In the genomic region with DNA sequence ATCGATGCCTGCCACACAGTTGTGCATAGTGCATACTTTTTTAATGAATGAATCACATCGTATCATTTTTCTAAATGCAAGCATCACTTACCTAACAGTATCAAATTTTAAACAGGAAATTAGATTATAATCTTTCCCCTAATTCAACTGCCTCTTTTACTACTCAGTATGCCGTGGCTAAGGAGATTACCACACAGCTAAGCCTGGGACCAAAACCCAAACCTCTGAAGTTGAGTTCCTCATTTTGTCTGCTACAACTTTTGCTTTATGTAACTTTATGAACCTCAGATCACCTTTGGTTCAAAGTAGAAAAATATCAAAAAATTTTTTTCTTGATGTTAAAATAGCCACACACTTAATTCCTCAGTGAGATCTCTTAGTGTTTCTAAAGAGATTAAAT, we compare ENCODE assay signal across 20 cellular contexts. TPM values are rescaled to one million over a fixed set of nuclear protein-coding genes. Genes with fewer than 3 reads are reported as not detected.
DNase-seq lines count a peak whose midpoint lies in the region; ATAC-seq, FAIRE-seq and TF ChIP-seq lines count a peak whose summit lies in the region.
"Had no signal": no experiment of that assay in that cellular context is flagged by ENCODE, and none has a peak within 500 bp of the region (broad histone marks: within the 10 kb centered on the region; RNA-seq: fewer than 3 reads in every experiment).

No MANE protein-coding gene starts in this region.

- TF ChIP-seq RAD21 in GM12878 (IDR thresholded peaks at IDR 0.05; ENCODE audit: insufficient read depth, low read depth, low read length) = no peak

- CTCF ChIA-PET in PC-3 (lab: Charles Lee) = no interaction called here
- CTCF ChIA-PET in GM12878 (lab: Yijun Ruan, JAX) = no interaction called here

- H3K4me3 ChIP-seq in PC-3 (ENCODE audit: low read length) = no peak overlapping the region
- no peak overlapping the region for H3K4me3 ChIP-seq in GM12878
- H3K4me3 ChIP-seq: pancreas had no signal

- no peaks in the 10 kb centered on the region for H3K27me3 ChIP-seq in PC-3 (ENCODE audit: low read length)
- H3K27me3 ChIP-seq in GM12878 (replicated peaks in 1 of 2; ENCODE audit: control insufficient read depth in 2 of 2, insufficient read depth in 2 of 2, low read length in 1 of 2) = no peaks in the 10 kb centered on the region
- H3K27me3 ChIP-seq: pancreas had no signal

- POLR2A ChIA-PET in PC-3 (lab: Charles Lee; ENCODE audit: unreplicated experiment) (no interaction called here), GM12878 (lab: Charles Lee) (no interaction called here)

- H3K79me2 ChIP-seq in PC-3 (ENCODE audit: low read length) (no peaks in the 10 kb centered on the region), GM12878 (ENCODE audit: control insufficient read depth, insufficient read depth, low read length) (no peaks in the 10 kb centered on the region)

- WGBS in GM12878 (ENCODE audit: insufficient coverage, insufficient replicate concordance, low lambda C conversion rate, missing lambda C conversion rate) = 31% methylated on average over 3 of the region's 3 CpGs

- SMC1A ChIA-PET in GM12878 (lab: Charles Lee; ENCODE audit: uncharacterized antibody, unreplicated experiment) = no interaction called here

- H3K4me2 ChIP-seq in PC-3 (ENCODE audit: low read length) (no peak overlapping the region), GM12878 (ENCODE audit: control insufficient read depth, insufficient read depth) (no peak overlapping the region)

- in situ Hi-C loops in KBM-7 (cut with MboI; ENCODE audit: low pct_unique_long_range_greater_than_20kb, low sequenced_read_pairs) = no loop called here
- in situ Hi-C loops in GM12878 (cut with MboI) = no loop called here

- RAD21 ChIA-PET in GM12878 (lab: Charles Lee; ENCODE audit: unreplicated experiment) = interaction anchor here (0.6 kb wide), 1 partner anchor 193 kb away, joined by 4 read pairs; no protein-coding TSS in a partner anchor

- H4K20me1 ChIP-seq in PC-3 (ENCODE audit: low read length) = no peaks in the 10 kb centered on the region
- H4K20me1 ChIP-seq in GM12878 (ENCODE audit: control insufficient read depth, insufficient read depth) = no peaks in the 10 kb centered on the region

- TF ChIP-seq POLR2A in GM12878 (IDR thresholded peaks at IDR 0.05; ENCODE audit: low read depth, low read length) = no peak

- ATAC-seq in PC-3 (no peak), GM12878 (peak; percentile 76), GM18498 (IDR thresholded peaks at IDR 0.05; ENCODE audit: unreplicated experiment) (no peak)
- ATAC-seq: sciatic nerve had no signal

- TF ChIP-seq CTCF in PC-3 (conservative IDR thresholded peaks at IDR 0.05; ENCODE audit: low read depth, low read length) = no peak
- no peak for TF ChIP-seq CTCF in GM12878 (IDR thresholded peaks at IDR 0.05 in 2 of 3, conservative IDR thresholded peaks at IDR 0.05 in 1 of 3; ENCODE audit: control insufficient read depth in 2 of 3, extremely low read depth in 1 of 3, insufficient read depth in 1 of 3, low read depth in 3 of 3, low read length in 3 of 3)

- H3K9me2 ChIP-seq in PC-3 (replicated peaks; ENCODE audit: low read length) = no peaks in the 10 kb centered on the region

- TF ChIP-seq EP300 in GM12878 (IDR thresholded peaks at IDR 0.05; ENCODE audit: borderline replicate concordance in 1 of 2, control insufficient read depth in 1 of 2, low read depth in 2 of 2, low read length in 2 of 2) = no peak

- DNase-seq in AML-193 (lab: John Stamatoyannopoulos, UW) (peak; percentile 97), KBM-7 (peak; percentile 78), PC-3 (peak; percentile 6), GM12878 (ENCODE audit: low read depth, low spot score) (no peak), A172 (ENCODE audit: low spot score) (no peak), NCI-H2227 treated with DMSO at 0.1 percent for 48 hours (lab: John Stamatoyannopoulos, UW) (no peak)
- no peak for DNase-seq in activated effector memory CD4-positive, alpha-beta T cell treated with Interleukin-2 at 50 U/mL for 16 hours
- DNase-seq: activated CD4-positive, alpha-beta T cell treated with anti-CD3 and anti-CD28 coated beads, Interleukin-2, amount 10 ng/mL, durations not matched to agents 7 days and 5 days; GOT3; hippocampal formation; natural killer cell; NCI-H69; pancreas; T-helper 1 cell had no signal

- FAIRE-seq in GM12878 (lab: Jason Lieb, UNC) = no peak
- FAIRE-seq: astrocyte, islet of Langerhans, pancreas had no signal

- H3K27ac ChIP-seq in PC-3 (ENCODE audit: low read length) = no peak overlapping the region
- no peak overlapping the region for H3K27ac ChIP-seq in GM12878 (ENCODE audit: control insufficient read depth, insufficient read depth)
- H3K27ac ChIP-seq: C4-2B, pancreas, VCaP had no signal

- H3K4me1 ChIP-seq in PC-3 (ENCODE audit: insufficient read depth, low read length) = peaks cover 10% of the 10 kb centered on the region; the same call in 1 of the 2 replicates
- no peaks in the 10 kb centered on the region for H3K4me1 ChIP-seq in GM12878 (ENCODE audit: control insufficient read depth, insufficient read depth, low read length)
- H3K4me1 ChIP-seq: pancreas had no signal

- BruUV-seq in PC-3 (replicated peaks; lab: Mats Ljungman, UMichigan) (no TSS peak), GM12878 (replicated peaks; lab: Mats Ljungman, UMichigan) (no TSS peak)

- H3K9ac ChIP-seq in PC-3 (ENCODE audit: low read length) = no peak overlapping the region
- H3K9ac ChIP-seq in GM12878 (ENCODE audit: control insufficient read depth, insufficient read depth, low read length) = no peak overlapping the region

- H3K36me3 ChIP-seq in PC-3 (ENCODE audit: low read depth, low read length) (no peaks in the 10 kb centered on the region), GM12878 (ENCODE audit: control insufficient read depth in 2 of 2, insufficient read depth in 2 of 2, low read length in 1 of 2) (no peaks in the 10 kb centered on the region)
- H3K36me3 ChIP-seq: pancreas had no signal

- H2AFZ ChIP-seq in PC-3 (ENCODE audit: low read length) (no peak overlapping the region), GM12878 (ENCODE audit: control insufficient read depth, low read depth, low read length) (no peak overlapping the region)

- intact Hi-C loops in PC-3 (cut with micrococcal nuclease) = no loop called here
- intact Hi-C loops in GM12878 (cut with micrococcal nuclease; ENCODE audit: unreplicated experiment) = no loop called here

- H3K9me3 ChIP-seq in PC-3 (ENCODE audit: low read length) (no peaks in the 10 kb centered on the region), GM12878 (replicated peaks; ENCODE audit: control insufficient read depth, insufficient read depth, low read length) (no peaks in the 10 kb centered on the region; the same call in 2 of the 3 replicates)
- H3K9me3 ChIP-seq: pancreas had no signal

- no peaks in the 10 kb centered on the region for H3F3A ChIP-seq in PC-3 (ENCODE audit: low read length, unreplicated experiment)

TF ChIP-seq in GM12878, 131 proteins besides CTCF, POLR2A, EP300 and RAD21 (continues in another document):
- TF ChIP-seq CHD2 (IDR thresholded peaks at IDR 0.05; ENCODE audit: borderline replicate concordance, low read depth, low read length) (no peak), SPI1 (IDR thresholded peaks at IDR 0.05; ENCODE audit: borderline replicate concordance, insufficient read depth, low read depth, low read length) (peak; percentile 82; the same call in 1 of the 2 replicates)

RNA-seq across cellular contexts. Expression of gene FNDC3B, which starts 53.2 kb away (rescaled TPM):
- total RNA-seq in PC-3 (2014; rRNA removed) (48.6 and 56.3 TPM in 2 replicates), GM12878 (2014; rRNA removed) (30.2 and 34.9 TPM in 2 replicates), GM12878 (2014; rRNA removed; fragmentation: Illumina TruSeq; extraction: Trizol) (29.0 and 32.3 TPM in 2 replicates), GM12878 (2021) (35.0 and 35.8 TPM in 2 replicates)
- 505 and 506 TPM in 2 replicates for total RNA-seq in GM12878 (2013; cell fraction: nucleolus; rRNA removed)
- polyA plus RNA-seq in GM12878 (2011; ENCODE audit: low read depth) = 13.0 TPM
- polyA plus RNA-seq in GM12878 (2011; rRNA removed) (6.3 and 9.1 TPM in 2 replicates), GM12878 (2014; fragmentation: Illumina TruSeq; extraction: Trizol) (15.0 and 26.0 TPM in 2 replicates), GM12878 (2014; fragmentation: Nextera tagmentation; extraction: Ambion mirVana) (10 to 100 TPM in 1 of 2 experiments, 1 to 10 TPM in 1; 7.9 to 11.9 TPM), GM12878 (2014; rRNA removed) (8.2 and 9.9 TPM in 2 replicates), GM12878 (2016; fragmentation: Nextera tagmentation; extraction: Ambion mirVana) (10 to 100 TPM; 21.9 to 23.8 TPM)
- 4.2 and 6.0 TPM in 2 replicates for polyA plus RNA-seq in GM12878 (2011; cell fraction: cytosol; rRNA removed)
- 17.9 and 21.3 TPM in 2 replicates for polyA plus RNA-seq in GM12878 (2011; cell fraction: nucleus; rRNA removed)
- 8.1 and 10.2 TPM in 2 replicates for polyA plus RNA-seq in GM12878 (2012)
- 44.1 and 62.3 TPM in 2 replicates for polyA minus RNA-seq in GM12878 (2011; rRNA and poly(A)+ RNA removed)
- 4.1 and 4.2 TPM in 2 replicates for polyA minus RNA-seq in GM12878 (2011; cell fraction: cytosol; rRNA and poly(A)+ RNA removed)
- polyA minus RNA-seq in GM12878 (2011; cell fraction: nucleus; rRNA and poly(A)+ RNA removed) = 63.8 and 111 TPM in 2 replicates
- 67.2 and 74.4 TPM in 2 replicates for total RNA-seq in A172 (2014; rRNA removed; shearing (Covaris generic))

Comparison
In these comparisons a context has a peak if more than half of its experiments do, and no peak if none do; other contexts are left out.
1. DNase-seq: peak in AML-193 (2 of 2), KBM-7 (single experiment) and PC-3 (single experiment); none in GM12878 (single experiment), A172 (single experiment), activated effector memory CD4-positive, alpha-beta T cell treated with Interleukin-2 at 50 U/mL for 16 hours (single experiment) and NCI-H2227 treated with DMSO at 0.1 percent for 48 hours (single experiment).